Comparison of ENCODE assay signal across 8 cellular contexts in the genomic region with DNA sequence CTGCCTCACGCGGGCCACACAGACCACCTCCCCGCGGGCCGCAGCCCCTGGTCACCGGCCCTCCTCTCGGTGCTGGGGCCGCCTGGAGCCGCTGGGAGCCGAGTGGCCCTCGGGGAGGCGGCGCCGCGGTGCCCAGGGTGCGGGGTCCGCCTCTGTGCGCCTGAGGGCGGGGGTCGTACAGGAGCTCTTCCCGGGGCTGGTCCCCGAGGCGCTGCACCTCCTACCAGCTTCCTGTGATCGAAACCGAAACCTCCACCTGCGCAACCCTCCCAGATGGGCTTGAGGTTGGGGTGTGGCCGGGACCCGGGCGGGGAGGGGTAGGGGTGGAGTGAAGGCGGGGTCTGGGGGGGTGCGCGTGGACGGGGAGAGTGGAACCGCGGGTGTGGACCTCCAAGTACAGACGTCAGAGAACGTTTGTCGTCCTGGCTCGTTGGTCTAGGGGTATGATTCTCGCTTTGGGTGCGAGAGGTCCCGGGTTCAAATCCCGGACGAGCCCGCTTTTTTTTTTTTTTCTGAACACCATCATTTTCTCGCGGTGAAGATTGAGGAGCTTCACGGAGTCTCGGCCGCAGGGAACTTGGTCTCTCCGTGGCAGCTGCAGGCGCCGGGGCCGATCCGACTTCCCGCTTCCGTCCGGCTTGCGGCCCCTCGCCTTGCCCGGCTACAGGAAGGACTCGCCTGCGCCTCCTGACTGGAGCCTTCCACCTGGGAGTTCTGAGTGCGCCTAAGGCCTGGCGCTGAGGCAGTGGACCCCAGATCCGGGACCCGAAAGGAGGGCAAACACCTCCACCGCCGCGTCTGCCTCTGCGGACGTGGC. TPM values are rescaled to one million over a fixed set of nuclear protein-coding genes. Genes with fewer than 3 reads are reported as not detected.
DNase-seq lines count a peak whose midpoint lies in the region; ATAC-seq and TF ChIP-seq lines count a peak whose summit lies in the region.

No MANE protein-coding gene starts in this region.

- H3K27ac ChIP-seq in OCI-LY1 (ENCODE audit: low read depth, low read length, poor library complexity, severe bottlenecking), result no peak overlapping the region
- peak overlapping the region; percentile 79 for H3K27ac ChIP-seq in epithelial cell of prostate

- H3K9ac ChIP-seq in OCI-LY1 (ENCODE audit: low read length), result peak overlapping the region; percentile 66

- H3K27me3 ChIP-seq in OCI-LY1 (ENCODE audit: insufficient read depth, low read length), result no peaks in the 10 kb centered on the region

- H3K4me3 ChIP-seq in OCI-LY1 (ENCODE audit: low read depth, low read length, poor library complexity, severe bottlenecking), result peak overlapping the region; percentile 81

- H4K20me1 ChIP-seq in OCI-LY1 (ENCODE audit: insufficient read depth, low read length), result no peaks in the 10 kb centered on the region

- H3K36me3 ChIP-seq in OCI-LY1 (ENCODE audit: insufficient read depth, low read length), result no peaks in the 10 kb centered on the region

- no peak for TF ChIP-seq CTCF in OCI-LY1 (IDR thresholded peaks at IDR 0.05; ENCODE audit: low read length)

- H3F3A ChIP-seq in OCI-LY1 (ENCODE audit: insufficient read depth, low read length), result peaks cover 8% of the 10 kb centered on the region; the same call in 1 of the 2 replicates

- H3K9me2 ChIP-seq in OCI-LY1 (ENCODE audit: low read depth, low read length), result no peaks in the 10 kb centered on the region

- DNase-seq in NCI-H1417 (lab: John Stamatoyannopoulos, UW) (peak; percentile 44 to 71 (median 58)), NCI-H1417 treated with DMSO at 0.1 percent for 48 hours (lab: John Stamatoyannopoulos, UW) (no peak), activated T-cell treated with anti-CD3 and anti-CD28 coated beads for 24 hours (ENCODE audit: low read depth) (peak; percentile 78), epithelial cell of prostate (ENCODE audit: low read depth, low spot score) (peak; percentile 77), mucosa of gallbladder (ENCODE audit: low spot score) (peak; percentile 85)
- DNase-seq in stimulated activated CD8-positive, alpha-beta memory T cell treated with anti-CD3 and anti-CD28 coated beads, Interleukin-4, amount 100 ng/mL, for 4 hours (ENCODE audit: low read depth in 2 of 2, low spot score in 1 of 2), result peak; percentile 91

- ATAC-seq in HG03439 (IDR thresholded peaks at IDR 0.05; ENCODE audit: unreplicated experiment), result peak; percentile 41

- peaks cover 28% of the 10 kb centered on the region for H3K4me1 ChIP-seq in OCI-LY1 (ENCODE audit: insufficient read depth, low read length, severe bottlenecking)

- H3K9me3 ChIP-seq in OCI-LY1 (ENCODE audit: low read length), result no peaks in the 10 kb centered on the region

- no peaks in the 10 kb centered on the region for H3K79me2 ChIP-seq in OCI-LY1 (ENCODE audit: insufficient read depth, low read length)

- H2AFZ ChIP-seq in OCI-LY1 (ENCODE audit: low read length), result no peak overlapping the region

- H3K4me2 ChIP-seq in OCI-LY1 (ENCODE audit: low read length), result peak overlapping the region; percentile 76

RNA-seq across cellular contexts. Expression of a gene that starts 23.9 kb away (rescaled TPM):
- 18.4 TPM for total RNA-seq in mucosa of gallbladder

RNA-seq across cellular contexts. Expression of a gene that starts 29.3 kb away (rescaled TPM):
- not detected for total RNA-seq in mucosa of gallbladder

RNA-seq across cellular contexts. Expression of a gene that starts 46.3 kb away (rescaled TPM):
- 14.2 TPM for total RNA-seq in mucosa of gallbladder

RNA-seq across cellular contexts. Expression of a gene that starts 59.6 kb away (rescaled TPM):
- total RNA-seq in mucosa of gallbladder, result 0.37 TPM
